22 cellular contexts compared by ENCODE assay signal in genomic region chr5:96655085-96655484, GRCh38. TPM values are rescaled to one million over a fixed set of nuclear protein-coding genes. Genes with fewer than 3 reads are reported as not detected.
A peak's percentile ranks its signal among the peaks of the same experiment; 100 is the strongest.
DNase-seq lines count a peak whose midpoint lies in the region; ATAC-seq and TF ChIP-seq lines count a peak whose summit lies in the region.
"Had no signal": no experiment of that assay in that cellular context is flagged by ENCODE, and none has a peak within 500 bp of the region (broad histone marks: within the 10 kb centered on the region; RNA-seq: fewer than 3 reads in every experiment).

No MANE protein-coding gene starts in this region.

- H3K27ac ChIP-seq in RWPE2 (ENCODE audit: poor library complexity, severe bottlenecking): peak overlapping the region; percentile 82
- H3K27ac ChIP-seq: upper lobe of left lung had no signal

- H3K27me3 Mint-ChIP-seq in Caco-2 (ENCODE audit: insufficient read depth, unreplicated experiment) (no peaks in the 10 kb centered on the region), nephron (ENCODE audit: low read depth) (peaks cover 6% of the 10 kb centered on the region)
- H3K27me3 Mint-ChIP-seq in effector memory CD8-positive, alpha-beta T cell: no peaks in the 10 kb centered on the region

- H3K4me3 Mint-ChIP-seq in Caco-2 (ENCODE audit: unreplicated experiment) (peak overlapping the region; percentile 9), nephron (no peak overlapping the region)
- H3K4me3 Mint-ChIP-seq in effector memory CD8-positive, alpha-beta T cell: peak overlapping the region in 1 of 2 donors; percentile 57
- H3K4me3 Mint-ChIP-seq: activated naive CD8-positive, alpha-beta T cell; nephron progenitor cell had no signal

- H3K9me3 ChIP-seq in Caco-2 (no peaks in the 10 kb centered on the region), RWPE2 (ENCODE audit: severe bottlenecking) (no peaks in the 10 kb centered on the region)
- H3K9me3 ChIP-seq: upper lobe of left lung had no signal

- no peak for DNase-seq in Caco-2
- DNase-seq in RWPE2 (ENCODE audit: low spot score): no peak
- DNase-seq in effector memory CD8-positive, alpha-beta T cell: no peak
- DNase-seq in NK-92 treated with Interleukin-12 subunit alpha and Interleukin-12 subunit beta, amount 100 ng/mL, for 24 hours (lab: John Stamatoyannopoulos, UW): no peak
- DNase-seq in NCI-H146 (lab: John Stamatoyannopoulos, UW): no peak
- no peak for DNase-seq in activated CD8-positive, alpha-beta memory T cell treated with anti-CD3 and anti-CD28 coated beads for 24 hours
- no peak for DNase-seq in DMS114 treated with DMSO at 0.1 percent for 48 hours (lab: John Stamatoyannopoulos, UW; ENCODE audit: unreplicated experiment)
- DNase-seq: activated CD4-positive, alpha-beta T cell treated with anti-CD3 and anti-CD28 coated beads, Interleukin-2, amount 50 U/mL, for 48 hours; activated effector memory CD4-positive, alpha-beta T cell treated with Interleukin-2 at 50 U/mL for 16 hours; DMS79 treated with DMSO at 0.1 percent for 48 hours; NCI-H1436 treated with DMSO at 0.1 percent for 48 hours; NCI-H446 treated with DMSO at 0.1 percent for 48 hours; nephron progenitor cell; posterior cingulate gyrus; right cardiac atrium; Right ventricle myocardium superior; stimulated activated CD4-positive, alpha-beta T cell treated with anti-CD3 and anti-CD28 coated beads, Interleukin-2, amount 100 ng/mL, for 48 hours; SW 1271; upper lobe of left lung had no signal

- TF ChIP-seq CTCF in Caco-2 (IDR thresholded peaks at IDR 0.05; ENCODE audit: insufficient read depth in 1 of 2, low read depth in 1 of 2, low read length in 1 of 2, severe bottlenecking in 1 of 2, unreplicated experiment in 1 of 2) (no peak), RWPE2 (IDR thresholded peaks at IDR 0.05; ENCODE audit: poor library complexity, severe bottlenecking) (no peak), nephron (IDR thresholded peaks at IDR 0.05; ENCODE audit: unreplicated experiment in 3 of 3) (no peak)

- BruUV-seq in Caco-2 (replicated peaks; lab: Mats Ljungman, UMichigan): no TSS peak

- ATAC-seq in RWPE2 (ENCODE audit: low read depth): no peak
- ATAC-seq in effector memory CD8-positive, alpha-beta T cell (replicated peaks): no peak
- ATAC-seq: HCT116, right cardiac atrium had no signal

- H3K27me3 ChIP-seq in Caco-2 (replicated peaks; ENCODE audit: control insufficient read depth, insufficient read depth, low read length) (no peaks in the 10 kb centered on the region), RWPE2 (ENCODE audit: insufficient read depth, poor library complexity, severe bottlenecking) (no peaks in the 10 kb centered on the region)
- H3K27me3 ChIP-seq: upper lobe of left lung had no signal

- no peaks in the 10 kb centered on the region for H3K36me3 ChIP-seq in Caco-2 (ENCODE audit: control insufficient read depth, insufficient read depth, low read length)
- H3K36me3 ChIP-seq in RWPE2 (ENCODE audit: low read depth): no peaks in the 10 kb centered on the region
- H3K36me3 ChIP-seq: upper lobe of left lung had no signal

- H3K4me1 ChIP-seq in Caco-2 (peaks cover 73% of the 10 kb centered on the region), RWPE2 (ENCODE audit: insufficient read depth, poor library complexity, severe bottlenecking) (peaks cover 65% of the 10 kb centered on the region)

- H3K36me3 Mint-ChIP-seq in Caco-2 (ENCODE audit: insufficient read depth, unreplicated experiment) (no peaks in the 10 kb centered on the region), nephron (ENCODE audit: low read depth) (no peaks in the 10 kb centered on the region)
- H3K36me3 Mint-ChIP-seq in effector memory CD8-positive, alpha-beta T cell (ENCODE audit: insufficient read depth): peaks cover 7% of the 10 kb centered on the region
- H3K36me3 Mint-ChIP-seq: activated naive CD8-positive, alpha-beta T cell had no signal

- POLR2A ChIA-PET in Caco-2 (lab: Charles Lee): no interaction called here

- intact Hi-C loops in Caco-2 (cut with micrococcal nuclease; ENCODE audit: unreplicated experiment): no loop called here

- CTCF ChIA-PET in Caco-2 (lab: Charles Lee): no interaction called here

- H3K27ac Mint-ChIP-seq in Caco-2 (ENCODE audit: unreplicated experiment): peak overlapping the region; percentile 4
- H3K27ac Mint-ChIP-seq in effector memory CD8-positive, alpha-beta T cell: peak overlapping the region; percentile 2 to 86
- peak overlapping the region in 2 of 3 experiments; percentile 71 to 78 for H3K27ac Mint-ChIP-seq in nephron
- H3K27ac Mint-ChIP-seq: activated naive CD8-positive, alpha-beta T cell; nephron progenitor cell had no signal

- H3K4me1 Mint-ChIP-seq in Caco-2 (ENCODE audit: low read depth, unreplicated experiment): peaks cover 53% of the 10 kb centered on the region
- peaks cover 38 to 40% of the 10 kb centered on the region in 2 donors for H3K4me1 Mint-ChIP-seq in effector memory CD8-positive, alpha-beta T cell (ENCODE audit: low read depth in 2 of 2)
- H3K4me1 Mint-ChIP-seq in nephron: peaks cover 10% of the 10 kb centered on the region
- H3K4me1 Mint-ChIP-seq: nephron progenitor cell had no signal

- H3K9me3 Mint-ChIP-seq in Caco-2 (ENCODE audit: unreplicated experiment): no peaks in the 10 kb centered on the region
- no peaks in the 10 kb centered on the region for H3K9me3 Mint-ChIP-seq in effector memory CD8-positive, alpha-beta T cell
- no peaks in the 10 kb centered on the region for H3K9me3 Mint-ChIP-seq in nephron
- H3K9me3 Mint-ChIP-seq: nephron progenitor cell had no signal

- H3K4me3 ChIP-seq in Caco-2 (ENCODE audit: low read depth, low read length): no peak overlapping the region
- H3K4me3 ChIP-seq in RWPE2 (ENCODE audit: severe bottlenecking): no peak overlapping the region
- H3K4me3 ChIP-seq: upper lobe of left lung had no signal

RNA-seq across cellular contexts. Expression of gene CAST, which starts 7.1 kb away (rescaled TPM):
- total RNA-seq in Caco-2 (2022): 418 and 426 TPM in 2 replicates

Comparison
In these comparisons a context has a peak if more than half of its experiments do, and no peak if none do; other contexts are left out.
1. H3K27ac Mint-ChIP-seq: peak in every context shown above with its lines; median percentile 74 in nephron; 44 in effector memory CD8-positive, alpha-beta T cell; 4 in Caco-2.